In the genomic region with DNA sequence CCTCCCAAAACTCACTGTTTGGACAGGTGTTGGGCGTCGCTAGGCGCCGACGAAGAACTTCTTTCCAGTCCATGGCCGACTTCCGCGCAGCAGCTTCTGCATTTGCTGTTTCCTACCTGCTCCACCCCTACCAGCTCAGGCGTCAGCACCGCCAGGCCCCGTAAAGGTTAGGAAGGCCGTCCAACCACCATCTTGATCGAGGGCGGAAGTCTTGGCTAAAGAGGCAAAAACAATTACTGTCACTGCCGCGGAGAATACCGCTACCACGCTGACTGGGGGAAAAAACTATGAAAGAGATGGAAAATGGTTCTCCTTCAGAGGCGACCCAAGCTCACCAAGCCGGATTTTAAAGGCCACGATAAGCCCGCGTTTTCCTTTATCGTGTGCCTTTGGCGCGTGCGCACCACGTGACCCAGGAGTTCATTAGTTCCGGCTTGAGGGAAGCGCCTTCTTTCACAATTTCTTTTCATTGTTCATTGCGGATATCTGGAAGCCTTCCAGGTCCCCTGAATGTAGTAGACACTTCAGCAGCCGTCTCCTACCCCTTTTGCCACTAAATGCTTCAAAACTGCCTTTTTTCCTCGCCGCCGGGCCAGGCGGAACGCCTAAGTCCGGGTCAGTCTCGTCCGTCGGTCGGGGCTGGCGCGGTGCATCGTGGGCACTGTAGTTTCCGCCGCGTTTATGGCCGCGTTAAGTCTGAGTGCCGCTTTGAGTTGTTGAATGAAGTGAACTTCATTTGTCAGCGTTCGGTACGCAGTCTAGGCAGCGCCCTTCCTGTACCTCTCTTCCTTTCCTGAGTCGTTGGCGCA, we compare ENCODE assay signal across 8 cellular contexts. TPM values are rescaled to one million over a fixed set of nuclear protein-coding genes. Genes with fewer than 3 reads are reported as not detected.
A peak's percentile ranks its signal among the peaks of the same experiment; 100 is the strongest.
DNase-seq lines count a peak whose midpoint lies in the region; ATAC-seq and TF ChIP-seq lines count a peak whose summit lies in the region.

Gene PPP2R3C (minus strand): TSS at position 104 of the 809 bp plus-strand sequence. CDS start 31 bp downstream, at position 73.
Gene PRORP (plus strand): TSS at position 666 of the 809 bp plus-strand sequence. CDS start 694 bp downstream, outside the sequence.

- DNase-seq in NCI-H1694 treated with DMSO at 0.1 percent for 48 hours (lab: John Stamatoyannopoulos, UW), result peak; percentile 97
- peak; percentile 79 to 89 (median 81) for DNase-seq in T-helper 17 cell
- peak; percentile 63 to 99 (median 89) for DNase-seq in amygdala (lab: John Stamatoyannopoulos, UW)
- DNase-seq in left ventricle myocardium superior, result peak; percentile 93
- peak; percentile 97 for DNase-seq in prostate gland (ENCODE audit: low spot score)

- TF ChIP-seq POLR2A in GM15510 (IDR thresholded peaks at IDR 0.05; ENCODE audit: borderline replicate concordance, extremely low read depth, insufficient read length) (peak; percentile 63), prostate gland (IDR thresholded peaks at IDR 0.05) (peak; percentile 25)

- peak within 1 kb of the TSS; percentile 92 to 98 for H3K27ac ChIP-seq in prostate gland
- peak within 1 kb of the TSS; percentile 98 for H3K27ac ChIP-seq in urinary bladder (ENCODE audit: low read depth)

- H3K4me3 Mint-ChIP-seq in T-helper 17 cell, result peak within 1 kb of the TSS; percentile 98

- intact Hi-C loops in left ventricle myocardium superior (cut with micrococcal nuclease), result no loop called here
- intact Hi-C loops in prostate gland (cut with DNase I), result loop anchor here (2.0 to 10.0 kb wide), 6 partner anchors 75 to 667 kb away; partner anchors contain the start of genes BAZ1A, FAM177A1 and SRP54

- H3K9me3 ChIP-seq in T-helper 17 cell (ENCODE audit: control insufficient read depth, low read length, poor library complexity, severe bottlenecking) (no peaks in the 10 kb centered on the region), prostate gland (no peaks in the 10 kb centered on the region)

- H3K4me3 ChIP-seq in prostate gland (peak within 1 kb of the TSS; percentile 59 to 61), urinary bladder (ENCODE audit: low read depth, low read length) (peak within 1 kb of the TSS; percentile 73)

- no peak for TF ChIP-seq CTCF in prostate gland (IDR thresholded peaks at IDR 0.05)

- under 1% methylated on average over 57 of the region's 57 CpGs for WGBS in prostate gland
- under 1% methylated on average over 57 of the region's 57 CpGs for WGBS in urinary bladder

- peak; percentile 86 for ATAC-seq in HG02885 (IDR thresholded peaks at IDR 0.05; ENCODE audit: poor library complexity, unreplicated experiment)
- ATAC-seq in T-helper 17 cell, result peak; percentile 85
- peak; percentile 96 for ATAC-seq in left ventricle myocardium superior

- peak within 1 kb of the TSS; percentile 99 for H3K27ac Mint-ChIP-seq in T-helper 17 cell

- no peaks in the 10 kb centered on the region for H3K27me3 Mint-ChIP-seq in T-helper 17 cell

- H3K4me1 ChIP-seq in prostate gland (replicated peaks) (no peaks in the 10 kb centered on the region), urinary bladder (ENCODE audit: insufficient read depth) (no peaks in the 10 kb centered on the region)

- H3K4me1 Mint-ChIP-seq in T-helper 17 cell, result peaks cover 43% of the 10 kb centered on the region

- H3K36me3 Mint-ChIP-seq in T-helper 17 cell (ENCODE audit: low read depth), result peaks cover 12% of the 10 kb centered on the region

- H3K27me3 ChIP-seq in prostate gland (replicated peaks; ENCODE audit: insufficient read depth), result no peaks in the 10 kb centered on the region

- H3K36me3 ChIP-seq in prostate gland (no peaks in the 10 kb centered on the region), urinary bladder (ENCODE audit: insufficient read depth) (no peaks in the 10 kb centered on the region)

RNA-seq across cellular contexts. Expression of gene PPP2R3C, which starts in this region (rescaled TPM):
- total RNA-seq in T-helper 17 cell (10 to 100 TPM; 37.7 to 41.7 TPM), left ventricle myocardium superior (24.7 TPM), prostate gland (10 to 100 TPM; 16.1 to 20.9 TPM), urinary bladder (66.2 TPM)
- 28.3 TPM for polyA plus RNA-seq in urinary bladder

RNA-seq across cellular contexts. Expression of gene PRORP, which starts in this region (rescaled TPM):
- total RNA-seq in T-helper 17 cell (10 to 100 TPM; 42.5 to 43.6 TPM), left ventricle myocardium superior (17.0 TPM), prostate gland (10 to 100 TPM; 19.7 to 27.9 TPM), urinary bladder (28.8 TPM)
- 12.4 TPM for polyA plus RNA-seq in urinary bladder

Comparison
In these comparisons a context has a peak if more than half of its experiments do, and no peak if none do; other contexts are left out.
1. Peak in every context shown above with its lines: DNase-seq, ATAC-seq, H3K4me3 ChIP-seq and H3K27ac ChIP-seq.